7 cellular contexts compared by ENCODE assay signal in genomic region chr14:20632448-20632830, GRCh38. TPM values are rescaled to one million over a fixed set of nuclear protein-coding genes. Genes with fewer than 3 reads are reported as not detected.
DNase-seq lines count a peak whose midpoint lies in the region; ATAC-seq and TF ChIP-seq lines count a peak whose summit lies in the region.

No MANE protein-coding gene starts in this region.

- DNase-seq in activated CD8-positive, alpha-beta memory T cell treated with anti-CD3 and anti-CD28 coated beads, Interleukin-2, amount 50 U/mL, for 48 hours: peak; percentile 77
- no peak for DNase-seq in kidney epithelial cell (ENCODE audit: low read depth)
- DNase-seq in type B pancreatic cell (ENCODE audit: extremely low spot score, unreplicated experiment): no peak
- no peak for DNase-seq in OCI-M2 (lab: John Stamatoyannopoulos, UW; ENCODE audit: unreplicated experiment)
- DNase-seq in SIG-M5 (lab: John Stamatoyannopoulos, UW): no peak

- H3K27me3 ChIP-seq in kidney epithelial cell (ENCODE audit: control insufficient read depth, insufficient read depth, low read length): peaks cover 17% of the 10 kb centered on the region

- H3K36me3 ChIP-seq in kidney epithelial cell (ENCODE audit: control insufficient read depth, insufficient read depth, low read length): no peaks in the 10 kb centered on the region

- peaks cover 31% of the 10 kb centered on the region for H3K4me1 Mint-ChIP-seq in type B pancreatic cell (ENCODE audit: unreplicated experiment)

- TF ChIP-seq CTCF in kidney epithelial cell (IDR thresholded peaks at IDR 0.05; ENCODE audit: insufficient read depth, low read length, poor library complexity, severe bottlenecking) (no peak), type B pancreatic cell (conservative IDR thresholded peaks at IDR 0.05) (no peak)

- peaks cover 85% of the 10 kb centered on the region for H3K27me3 Mint-ChIP-seq in type B pancreatic cell

- peak overlapping the region; percentile 97 for H3K27ac Mint-ChIP-seq in type B pancreatic cell

- peaks cover 6% of the 10 kb centered on the region for H3K9me3 Mint-ChIP-seq in type B pancreatic cell

- peaks cover 11% of the 10 kb centered on the region for H3K36me3 Mint-ChIP-seq in type B pancreatic cell

- peak overlapping the region; percentile 92 for H3K4me3 Mint-ChIP-seq in type B pancreatic cell

- ATAC-seq in GM18867 (IDR thresholded peaks at IDR 0.05; ENCODE audit: unreplicated experiment) (peak; percentile 19), HG02798 (IDR thresholded peaks at IDR 0.05; ENCODE audit: poor library complexity, unreplicated experiment) (peak; percentile 10)

- peak overlapping the region; percentile 2 for H3K4me3 ChIP-seq in kidney epithelial cell (ENCODE audit: low read depth, low read length)

RNA-seq across cellular contexts. Expression of gene OR6S1, which starts 9.1 kb away (rescaled TPM):
- total RNA-seq in kidney epithelial cell (not detected in 2 replicates), type B pancreatic cell (ENCODE audit: low replicate concordance) (not detected in 2 replicates)

RNA-seq across cellular contexts. Expression of gene RNASE12, which starts 41.3 kb away (rescaled TPM):
- total RNA-seq in kidney epithelial cell (not detected in 2 replicates), type B pancreatic cell (ENCODE audit: low replicate concordance) (not detected in 2 replicates)

RNA-seq across cellular contexts. Expression of gene RNASE11, which starts 44.6 kb away (rescaled TPM):
- total RNA-seq in kidney epithelial cell (not detected in 2 replicates), type B pancreatic cell (ENCODE audit: low replicate concordance) (not detected in 2 replicates)

RNA-seq across cellular contexts. Expression of gene RNASE4, which starts 51.9 kb away (rescaled TPM):
- 4.2 and 5.6 TPM in 2 replicates for total RNA-seq in kidney epithelial cell
- total RNA-seq in type B pancreatic cell (ENCODE audit: low replicate concordance): 10.5 and 19.3 TPM in 2 replicates

RNA-seq across cellular contexts. Expression of gene ANG, which starts 56.1 kb away (rescaled TPM):
- total RNA-seq in kidney epithelial cell (0.14 and 1.1 TPM in 2 replicates), type B pancreatic cell (ENCODE audit: low replicate concordance) (24.5 and 43.0 TPM in 2 replicates)
